ENCODE assay signal across 8 cellular contexts in genomic region chr3:100335137-100335833, GRCh38. TPM values are rescaled to one million over a fixed set of nuclear protein-coding genes. Genes with fewer than 3 reads are reported as not detected.
DNase-seq lines count a peak whose midpoint lies in the region; ATAC-seq and TF ChIP-seq lines count a peak whose summit lies in the region.

No MANE protein-coding gene starts in this region.

- peak overlapping the region; percentile 97 for H2AFZ ChIP-seq in OCI-LY7 (ENCODE audit: low read length)

- H4K20me1 ChIP-seq in OCI-LY7 (ENCODE audit: insufficient read depth, low read length): no peaks in the 10 kb centered on the region

- peak overlapping the region; percentile 79 for H3K4me2 ChIP-seq in OCI-LY7 (ENCODE audit: low read length)

- DNase-seq in AG04450 (ENCODE audit: low read depth, low spot score) (no peak), OCI-LY7 (ENCODE audit: low spot score) (peak; percentile 72), astrocyte of the hippocampus (ENCODE audit: low read depth, low spot score) (peak; percentile 20), iPS-NIHi7 (ENCODE audit: extremely low spot score) (peak; percentile 53), KG1 (lab: John Stamatoyannopoulos, UW) (no peak)
- DNase-seq in stimulated activated CD4-positive, alpha-beta T cell treated with anti-CD3 and anti-CD28 coated beads, Interleukin-12 subunit alpha, Interleukin-12 subunit beta, amount 100 ng/mL, for 4 hours: peak; percentile 8

- POLR2A ChIA-PET in AG04450 (lab: Yijun Ruan, JAX): interaction anchor here (1.2 kb wide), 1 partner anchor 66 kb away, joined by 6 read pairs; the partner anchor contains the start of genes LNP1 and TOMM70
- POLR2A ChIA-PET in OCI-LY7 (lab: Charles Lee): interaction anchor here (0.8 to 2.1 kb wide), 8 partner anchors 8 to 120 kb away, joined by 3 to 12 read pairs (median 4); partner anchors contain the start of genes LNP1, TBC1D23 and TOMM70

- no peak overlapping the region for H3K27ac ChIP-seq in AG04450 (ENCODE audit: low read depth, low read length)
- peak overlapping the region; percentile 31 for H3K27ac ChIP-seq in OCI-LY7 (ENCODE audit: low read depth, low read length, poor library complexity, severe bottlenecking)

- no peaks in the 10 kb centered on the region; the same call in 1 of the 2 replicates for H3K79me2 ChIP-seq in OCI-LY7 (ENCODE audit: insufficient read depth, low read depth, low read length)

- H3K4me3 ChIP-seq in AG04450 (ENCODE audit: low read depth, low read length) (peak overlapping the region; percentile 72), OCI-LY7 (ENCODE audit: low read depth, low read length, poor library complexity, severe bottlenecking) (peak overlapping the region; percentile 85)

- ATAC-seq in GM18498 (IDR thresholded peaks at IDR 0.05; ENCODE audit: unreplicated experiment) (peak; percentile 42), HG03060 (IDR thresholded peaks at IDR 0.05; ENCODE audit: low read depth, unreplicated experiment) (peak; percentile 48)

- H3K4me1 ChIP-seq in OCI-LY7 (ENCODE audit: insufficient read depth, low read length, poor library complexity, severe bottlenecking): peaks cover 9% of the 10 kb centered on the region

- H3K9me3 ChIP-seq in AG04450 (ENCODE audit: control insufficient read depth, insufficient read depth, low read length): no peaks in the 10 kb centered on the region
- no peaks in the 10 kb centered on the region for H3K9me3 ChIP-seq in OCI-LY7 (ENCODE audit: low read length)

- no TSS peak for BruUV-seq in OCI-LY7 (replicated peaks; lab: Mats Ljungman, UMichigan)

- CTCF ChIA-PET in AG04450 (lab: Charles Lee): interaction anchor here (0.6 kb wide), 1 partner anchor 128 kb away, joined by 4 read pairs; no protein-coding TSS in a partner anchor
- CTCF ChIA-PET in OCI-LY7 (lab: Charles Lee; ENCODE audit: unreplicated experiment): interaction anchor here (0.6 to 1.1 kb wide), 2 partner anchors 15 to 68 kb away, joined by 3 to 4 read pairs; no protein-coding TSS in a partner anchor

- peaks cover 16% of the 10 kb centered on the region for H3K36me3 ChIP-seq in OCI-LY7 (ENCODE audit: insufficient read depth, low read length)

- H3K27me3 ChIP-seq in AG04450 (ENCODE audit: control insufficient read depth, insufficient read depth, low read length): no peaks in the 10 kb centered on the region

- TF ChIP-seq CTCF in AG04450 (IDR thresholded peaks at IDR 0.05; ENCODE audit: low read depth, low read length) (no peak), OCI-LY7 (conservative IDR thresholded peaks at IDR 0.05; ENCODE audit: low read length) (no peak)

- intact Hi-C loops in OCI-LY7 (cut with micrococcal nuclease; ENCODE audit: unreplicated experiment): loop anchor here (2.0 to 10.0 kb wide), 2 partner anchors 66 to 370 kb away; partner anchors contain the start of genes LNP1, TFG and TOMM70

- H3K9me2 ChIP-seq in OCI-LY7 (ENCODE audit: insufficient read depth, low read length): no peaks in the 10 kb centered on the region

RNA-seq across cellular contexts. Expression of gene NIT2, which starts 0.7 kb away (rescaled TPM):
- polyA plus RNA-seq in AG04450 (2011; rRNA removed): 48.1 and 60.9 TPM in 2 replicates
- 11.2 and 15.7 TPM in 2 replicates for polyA minus RNA-seq in AG04450 (2011; rRNA and poly(A)+ RNA removed)
- total RNA-seq in OCI-LY7 (2014; rRNA removed; shearing (Covaris generic)): 25.7 and 34.6 TPM in 2 replicates
- 42.1 and 51.1 TPM in 2 replicates for total RNA-seq in OCI-LY7 (2022)

Comparison
In these comparisons a context has a peak if more than half of its experiments do, and no peak if none do; other contexts are left out.
1. DNase-seq: peak in OCI-LY7 (single experiment), astrocyte of the hippocampus (single experiment), iPS-NIHi7 (single experiment) and stimulated activated CD4-positive, alpha-beta T cell treated with anti-CD3 and anti-CD28 coated beads, Interleukin-12 subunit alpha, Interleukin-12 subunit beta, amount 100 ng/mL, for 4 hours (single experiment); none in AG04450 (single experiment) and KG1 (single experiment).